ENCODE assay signal across 9 cellular contexts in genomic region chr2:9565436-9566153, GRCh38. TPM values are rescaled to one million over a fixed set of nuclear protein-coding genes. Genes with fewer than 3 reads are reported as not detected.
DNase-seq lines count a peak whose midpoint lies in the region; ATAC-seq and TF ChIP-seq lines count a peak whose summit lies in the region.
"Had no signal": no experiment of that assay in that cellular context is flagged by ENCODE, and none has a peak within 500 bp of the region (broad histone marks: within the 10 kb centered on the region; RNA-seq: fewer than 3 reads in every experiment).

No MANE protein-coding gene starts in this region.

- peaks cover 5% of the 10 kb centered on the region for H3K4me1 Mint-ChIP-seq in activated T-helper 17 cell treated with anti-CD3 and anti-CD28 coated beads, Interleukin-2, amount 50 U/mL, for 72 hours

- intact Hi-C loops in Right ventricle myocardium superior (cut with DNase I) = loop anchor here (10.0 kb wide), 1 partner anchor 59 kb away; no protein-coding TSS in a partner anchor
- intact Hi-C loops in sigmoid colon (cut with DNase I) = no loop called here

- no peaks in the 10 kb centered on the region for H3K27me3 ChIP-seq in sigmoid colon

- no peak for TF ChIP-seq POLR2A in sigmoid colon (IDR thresholded peaks at IDR 0.05)

- H3K4me3 Mint-ChIP-seq in activated T-helper 17 cell treated with anti-CD3 and anti-CD28 coated beads, Interleukin-2, amount 50 U/mL, for 72 hours = no peak overlapping the region
- H3K4me3 Mint-ChIP-seq: nephron had no signal

- no peaks in the 10 kb centered on the region for H3K36me3 ChIP-seq in sigmoid colon

- ATAC-seq in activated T-helper 17 cell treated with anti-CD3 and anti-CD28 coated beads, Interleukin-2, amount 50 U/mL, for 72 hours (replicated peaks) = peak; percentile 38
- ATAC-seq in Right ventricle myocardium superior (ENCODE audit: poor library complexity) = peak; percentile 94
- no peak for ATAC-seq in GM21737 (IDR thresholded peaks at IDR 0.05; ENCODE audit: unreplicated experiment)
- ATAC-seq in HG03025 (IDR thresholded peaks at IDR 0.05; ENCODE audit: low FRiP score, unreplicated experiment) = no peak
- ATAC-seq in GM18870 (IDR thresholded peaks at IDR 0.05; ENCODE audit: unreplicated experiment) = no peak

- peak overlapping the region in 2 of 4 donors; percentile 18 to 26 for H3K4me3 ChIP-seq in sigmoid colon

- peak overlapping the region; percentile 17 for H3K27ac Mint-ChIP-seq in activated T-helper 17 cell treated with anti-CD3 and anti-CD28 coated beads, Interleukin-2, amount 50 U/mL, for 72 hours
- H3K27ac Mint-ChIP-seq: nephron had no signal

- H3K9me3 Mint-ChIP-seq in activated T-helper 17 cell treated with anti-CD3 and anti-CD28 coated beads, Interleukin-2, amount 50 U/mL, for 72 hours = no peaks in the 10 kb centered on the region
- H3K9me3 Mint-ChIP-seq: nephron had no signal

- no peaks in the 10 kb centered on the region for H3K9me3 ChIP-seq in sigmoid colon

- H3K27ac ChIP-seq in sigmoid colon = peak overlapping the region; percentile 72 to 86 (median 82)

- peaks cover 0 to 20% (median 16%) of the 10 kb centered on the region in 4 donors for H3K4me1 ChIP-seq in sigmoid colon

- peak in 1 of 4 donors; percentile 8 for TF ChIP-seq EP300 in sigmoid colon (IDR thresholded peaks at IDR 0.05)

- H3K27me3 Mint-ChIP-seq in activated T-helper 17 cell treated with anti-CD3 and anti-CD28 coated beads, Interleukin-2, amount 50 U/mL, for 72 hours = no peaks in the 10 kb centered on the region

- DNase-seq in ELR (ENCODE audit: low read depth) = peak; percentile 94
- DNase-seq in Right ventricle myocardium superior = peak; percentile 78
- peak; percentile 96 for DNase-seq in sigmoid colon
- no peak for DNase-seq in NCI-H69 (lab: John Stamatoyannopoulos, UW)

- H3K36me3 Mint-ChIP-seq in activated T-helper 17 cell treated with anti-CD3 and anti-CD28 coated beads, Interleukin-2, amount 50 U/mL, for 72 hours (ENCODE audit: low read depth) = no peaks in the 10 kb centered on the region

- WGBS in sigmoid colon, 2 donors = 82 to 85% methylated on average over 11 of the region's 11 CpGs

- TF ChIP-seq CTCF in sigmoid colon (IDR thresholded peaks at IDR 0.05) = no peak

RNA-seq across cellular contexts. Expression of gene ADAM17, which starts 10.0 kb away (rescaled TPM):
- 10 to 100 TPM; 22.7 to 31.2 TPM for total RNA-seq in activated T-helper 17 cell treated with anti-CD3 and anti-CD28 coated beads, Interleukin-2, amount 50 U/mL, for 72 hours
- total RNA-seq in Right ventricle myocardium superior (12.4 TPM), sigmoid colon (10 to 100 TPM; 12.1 to 17.6 (median 16.1) TPM)
- polyA plus RNA-seq in sigmoid colon = 10 to 100 TPM in 2 of 3 donors, 1 to 10 TPM in 1; 3.2 to 12.8 (median 10.2) TPM

Comparison
In these comparisons a context has a peak if more than half of its experiments do, and no peak if none do; other contexts are left out.
1. ATAC-seq: peak in activated T-helper 17 cell treated with anti-CD3 and anti-CD28 coated beads, Interleukin-2, amount 50 U/mL, for 72 hours (single experiment) and Right ventricle myocardium superior (single experiment); none in GM21737 (single experiment), HG03025 (single experiment) and GM18870 (single experiment).